ENCODE assay signal across 8 cellular contexts in genomic region chr5:175746851-175747250, GRCh38.
A peak's percentile ranks its signal among the peaks of the same experiment; 100 is the strongest.
DNase-seq lines count a peak whose midpoint lies in the region; ATAC-seq and TF ChIP-seq lines count a peak whose summit lies in the region.

No MANE protein-coding gene starts in this region.

- TF ChIP-seq CTCF in GM10248 (IDR thresholded peaks at IDR 0.05; ENCODE audit: control extremely low read depth, extremely low read depth, low read depth, missing control alignments), result no peak

- peaks cover 5% of the 10 kb centered on the region for H3K4me1 ChIP-seq in HUES6 (ENCODE audit: control insufficient read depth, insufficient read depth, low read length)

- CTCF ChIA-PET in GM10248 (lab: Yijun Ruan, JAX), result no interaction called here

- H3K9me3 ChIP-seq in HUES6 (ENCODE audit: control insufficient read depth, insufficient read depth, low read depth, low read length), result no peaks in the 10 kb centered on the region

- H3K9ac ChIP-seq in HUES6 (ENCODE audit: low read length), result no peak overlapping the region

- DNase-seq in DMS 273 treated with DMSO at 0.1 percent for 48 hours (lab: John Stamatoyannopoulos, UW) (peak; percentile 39), anterior cingulate cortex (lab: John Stamatoyannopoulos, UW) (peak in 32 of 58 donors; percentile 5 to 56 (median 30)), left colon (no peak), GM10248 (ENCODE audit: extremely low spot score) (no peak)
- DNase-seq in stimulated activated CD4-positive, alpha-beta T cell treated with anti-CD3 and anti-CD28 coated beads, Interleukin-15, amount 100 ng/mL, for 24 hours, result no peak

- peak overlapping the region; percentile 43 for H3K4me3 ChIP-seq in HUES6 (ENCODE audit: low read depth, low read length)

- H3K27me3 ChIP-seq in HUES6 (ENCODE audit: control insufficient read depth, insufficient read depth, low read length), result no peaks in the 10 kb centered on the region

- POLR2A ChIA-PET in GM10248 (lab: Yijun Ruan, JAX), result no interaction called here

- no peak overlapping the region for H3K27ac ChIP-seq in HUES6 (ENCODE audit: low read depth, low read length)

- no peaks in the 10 kb centered on the region for H3K36me3 ChIP-seq in HUES6 (ENCODE audit: control insufficient read depth, insufficient read depth, low read length)

- peak; percentile 81 for ATAC-seq in left colon
- ATAC-seq in HG02852 (IDR thresholded peaks at IDR 0.05; ENCODE audit: unreplicated experiment), result no peak
- ATAC-seq in HG03342 (IDR thresholded peaks at IDR 0.05; ENCODE audit: unreplicated experiment), result no peak

- intact Hi-C loops in left colon (cut with DNase I, micrococcal nuclease), result no loop called here

Comparison
In these comparisons a context has a peak if more than half of its experiments do, and no peak if none do; other contexts are left out.
1. DNase-seq: peak in DMS 273 treated with DMSO at 0.1 percent for 48 hours (single experiment) and anterior cingulate cortex (32 of 58); none in left colon (0 of 2), stimulated activated CD4-positive, alpha-beta T cell treated with anti-CD3 and anti-CD28 coated beads, Interleukin-15, amount 100 ng/mL, for 24 hours (single experiment) and GM10248 (single experiment).